1 cellular context compared by ENCODE assay signal in the genomic region with DNA sequence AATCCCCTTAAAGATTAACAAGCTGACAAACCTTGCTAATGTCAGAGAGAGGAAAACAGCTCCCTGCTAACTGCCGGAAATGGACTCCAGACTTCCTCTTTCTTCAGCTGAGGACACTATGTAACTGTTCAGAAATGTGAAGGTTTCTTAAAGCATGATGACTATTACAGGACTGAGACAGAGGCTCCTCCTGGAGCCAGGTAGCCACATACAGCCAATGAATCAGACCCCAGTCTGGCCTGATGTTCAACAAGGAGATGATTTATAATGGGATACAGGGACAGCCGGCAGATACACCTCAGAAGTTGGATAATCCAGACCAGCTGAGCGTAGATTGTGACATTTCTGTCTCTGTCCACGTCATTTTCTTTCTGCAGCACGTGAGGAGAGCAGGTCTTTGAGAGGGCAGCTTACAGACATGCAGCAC.
TF ChIP-seq lines count a peak whose summit lies in the region.

No MANE protein-coding gene starts in this region.

TF ChIP-seq in SK-N-SH treated with all-trans-retinoic acid at 6 μM for 48 hours, 23 proteins besides CTCF, POLR2A, EP300 and RAD21 (continued from another document):
- TF ChIP-seq, protein P1, sequence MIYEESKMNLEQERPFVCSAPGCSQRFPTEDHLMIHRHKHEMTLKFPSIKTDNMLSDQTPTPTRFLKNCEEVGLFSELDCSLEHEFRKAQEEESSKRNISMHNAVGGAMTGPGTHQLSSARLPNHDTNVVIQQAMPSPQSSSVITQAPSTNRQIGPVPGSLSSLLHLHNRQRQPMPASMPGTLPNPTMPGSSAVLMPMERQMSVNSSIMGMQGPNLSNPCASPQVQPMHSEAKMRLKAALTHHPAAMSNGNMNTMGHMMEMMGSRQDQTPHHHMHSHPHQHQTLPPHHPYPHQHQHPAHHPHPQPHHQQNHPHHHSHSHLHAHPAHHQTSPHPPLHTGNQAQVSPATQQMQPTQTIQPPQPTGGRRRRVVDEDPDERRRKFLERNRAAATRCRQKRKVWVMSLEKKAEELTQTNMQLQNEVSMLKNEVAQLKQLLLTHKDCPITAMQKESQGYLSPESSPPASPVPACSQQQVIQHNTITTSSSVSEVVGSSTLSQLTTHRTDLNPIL (CRISPR knock-in tag; IDR thresholded peaks at IDR 0.05; ENCODE audit: low read depth), result no peak
- TF ChIP-seq, protein P2, sequence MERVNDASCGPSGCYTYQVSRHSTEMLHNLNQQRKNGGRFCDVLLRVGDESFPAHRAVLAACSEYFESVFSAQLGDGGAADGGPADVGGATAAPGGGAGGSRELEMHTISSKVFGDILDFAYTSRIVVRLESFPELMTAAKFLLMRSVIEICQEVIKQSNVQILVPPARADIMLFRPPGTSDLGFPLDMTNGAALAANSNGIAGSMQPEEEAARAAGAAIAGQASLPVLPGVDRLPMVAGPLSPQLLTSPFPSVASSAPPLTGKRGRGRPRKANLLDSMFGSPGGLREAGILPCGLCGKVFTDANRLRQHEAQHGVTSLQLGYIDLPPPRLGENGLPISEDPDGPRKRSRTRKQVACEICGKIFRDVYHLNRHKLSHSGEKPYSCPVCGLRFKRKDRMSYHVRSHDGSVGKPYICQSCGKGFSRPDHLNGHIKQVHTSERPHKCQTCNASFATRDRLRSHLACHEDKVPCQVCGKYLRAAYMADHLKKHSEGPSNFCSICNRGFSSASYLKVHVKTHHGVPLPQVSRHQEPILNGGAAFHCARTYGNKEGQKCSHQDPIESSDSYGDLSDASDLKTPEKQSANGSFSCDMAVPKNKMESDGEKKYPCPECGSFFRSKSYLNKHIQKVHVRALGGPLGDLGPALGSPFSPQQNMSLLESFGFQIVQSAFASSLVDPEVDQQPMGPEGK (CRISPR knock-in tag; IDR thresholded peaks at IDR 0.05; ENCODE audit: borderline replicate concordance), result no peak
- TF ChIP-seq ZFP3 (CRISPR knock-in tag; IDR thresholded peaks at IDR 0.05), result no peak
- TF ChIP-seq, protein P3, sequence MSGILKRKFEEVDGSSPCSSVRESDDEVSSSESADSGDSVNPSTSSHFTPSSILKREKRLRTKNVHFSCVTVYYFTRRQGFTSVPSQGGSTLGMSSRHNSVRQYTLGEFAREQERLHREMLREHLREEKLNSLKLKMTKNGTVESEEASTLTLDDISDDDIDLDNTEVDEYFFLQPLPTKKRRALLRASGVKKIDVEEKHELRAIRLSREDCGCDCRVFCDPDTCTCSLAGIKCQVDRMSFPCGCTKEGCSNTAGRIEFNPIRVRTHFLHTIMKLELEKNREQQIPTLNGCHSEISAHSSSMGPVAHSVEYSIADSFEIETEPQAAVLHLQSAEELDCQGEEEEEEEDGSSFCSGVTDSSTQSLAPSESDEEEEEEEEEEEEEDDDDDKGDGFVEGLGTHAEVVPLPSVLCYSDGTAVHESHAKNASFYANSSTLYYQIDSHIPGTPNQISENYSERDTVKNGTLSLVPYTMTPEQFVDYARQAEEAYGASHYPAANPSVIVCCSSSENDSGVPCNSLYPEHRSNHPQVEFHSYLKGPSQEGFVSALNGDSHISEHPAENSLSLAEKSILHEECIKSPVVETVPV (CRISPR knock-in tag; IDR thresholded peaks at IDR 0.05), result no peak
- no peak for TF ChIP-seq ZC3H10 (CRISPR knock-in tag; IDR thresholded peaks at IDR 0.05)
- no peak for TF ChIP-seq ARNTL (CRISPR knock-in tag; IDR thresholded peaks at IDR 0.05; ENCODE audit: borderline replicate concordance, low read depth)
- no peak for TF ChIP-seq OSR1 (CRISPR knock-in tag; IDR thresholded peaks at IDR 0.05)
- no peak for TF ChIP-seq ZNF70 (CRISPR knock-in tag; IDR thresholded peaks at IDR 0.05)
- no peak for TF ChIP-seq CSDC2 (CRISPR knock-in tag; IDR thresholded peaks at IDR 0.05)
